ENCODE assay signal across 14 cellular contexts in the genomic region with DNA sequence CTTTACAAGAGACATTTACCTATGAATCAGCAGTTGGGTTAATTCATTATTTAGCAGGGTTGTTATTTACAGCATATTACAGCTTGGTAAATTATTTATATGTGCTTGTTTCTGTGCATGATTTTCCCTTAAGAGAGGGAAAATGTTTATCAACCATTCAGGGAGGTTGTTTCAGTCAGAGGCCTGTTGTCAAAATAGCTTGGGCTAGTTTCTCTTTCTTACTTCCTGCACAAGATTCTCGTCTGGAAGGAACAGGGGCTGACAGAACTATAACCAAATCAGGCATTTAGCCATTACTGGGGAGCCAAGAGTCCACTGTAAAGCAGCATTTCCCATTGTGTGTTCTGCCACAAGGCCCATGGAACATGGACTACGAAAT.
"Had no signal": no experiment of that assay in that cellular context is flagged by ENCODE, and none has a peak within 500 bp of the region (broad histone marks: within the 10 kb centered on the region; RNA-seq: fewer than 3 reads in every experiment).

No MANE protein-coding gene starts in this region.

- H3K27me3 ChIP-seq: thyroid gland had no signal

- H3K4me2 ChIP-seq: smooth muscle cell had no signal

- DNase-seq: activated CD4-positive, alpha-beta memory T cell treated with anti-CD3 and anti-CD28 coated beads for 36 hours; activated effector memory CD4-positive, alpha-beta T cell treated with anti-CD3 and anti-CD28 coated beads, Interleukin-2, amount 50 U/mL, for 16 hours; activated T-cell treated with anti-CD3 and anti-CD28 coated beads, Interleukin-2, amount 50 U/mL, for 4 hours; amygdala; dermis blood vessel endothelial cell; endodermal cell; erythroblast; hippocampal formation; midbrain; naive thymus-derived CD4-positive, alpha-beta T cell; right cardiac atrium had no signal

- H3K4me3 ChIP-seq: smooth muscle cell, thyroid gland had no signal

- ATAC-seq: activated T-cell treated with anti-CD3 and anti-CD28 coated beads, Interleukin-2, amount 50 U/mL, for 4 hours; naive thymus-derived CD4-positive, alpha-beta T cell; right cardiac atrium; stimulated activated effector memory CD8-positive, alpha-beta T cell treated with anti-CD3 and anti-CD28 coated beads, Interleukin-12 subunit alpha, Interleukin-12 subunit beta, amount 100 ng/mL, for 72 hours had no signal

- H3K9me3 ChIP-seq: thyroid gland had no signal

- H3K27ac ChIP-seq: thyroid gland had no signal

- H3K36me3 ChIP-seq: thyroid gland had no signal
